In the genomic region with DNA sequence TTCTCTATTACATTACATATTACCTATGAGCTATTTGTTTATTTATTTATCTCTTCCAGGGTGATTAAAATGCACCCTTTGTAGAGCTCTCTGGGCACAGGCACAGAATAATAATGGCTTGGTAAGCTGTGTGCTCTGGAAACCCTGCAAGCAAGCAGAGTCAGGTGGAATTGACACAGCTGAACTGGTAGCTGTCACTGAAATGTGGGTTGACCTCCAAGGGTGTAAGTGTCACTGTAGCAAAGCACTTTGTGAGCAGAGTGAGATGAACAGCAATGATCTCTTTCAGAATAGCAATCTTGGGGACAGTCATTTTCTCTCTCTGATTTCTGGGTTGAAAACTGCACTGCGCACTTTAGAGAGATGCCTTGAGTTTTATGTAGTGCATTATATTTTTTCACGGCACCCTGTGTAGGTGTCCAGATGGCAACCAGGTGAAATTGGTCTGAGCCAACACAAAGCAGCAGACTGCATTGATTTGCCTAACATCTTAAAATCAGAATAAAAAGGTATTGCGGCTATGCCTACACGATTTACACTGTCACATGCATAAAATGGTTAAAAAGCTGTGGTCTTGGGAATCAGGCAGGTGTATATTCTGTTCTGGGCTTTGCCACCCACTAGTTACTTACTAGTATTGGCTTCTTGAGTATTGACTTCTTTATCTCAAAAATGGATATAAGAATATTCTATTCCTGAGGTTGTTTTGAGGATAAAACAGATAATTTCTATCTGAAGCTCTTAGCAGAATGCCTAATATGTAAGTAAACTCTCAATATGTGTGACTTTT, we compare ENCODE assay signal across 19 cellular contexts.
DNase-seq lines count a peak whose midpoint lies in the region; ATAC-seq, FAIRE-seq and TF ChIP-seq lines count a peak whose summit lies in the region.
"Had no signal": no experiment of that assay in that cellular context is flagged by ENCODE, and none has a peak within 500 bp of the region (broad histone marks: within the 10 kb centered on the region; RNA-seq: fewer than 3 reads in every experiment).

No MANE protein-coding gene starts in this region.

- intact Hi-C loops in pancreas (cut with DNase I) = no loop called here

- peak; percentile 47 for DNase-seq in G401 (ENCODE audit: low spot score)
- peak; percentile 46 for DNase-seq in NCI-H69 (lab: John Stamatoyannopoulos, UW)
- peak; percentile 35 for DNase-seq in cerebellar cortex (ENCODE audit: low spot score)
- peak in 3 of 6 donors; percentile 19 to 38 (median 32) for DNase-seq in pancreas
- DNase-seq: C1 segment of cervical spinal cord; Calu3; CD4-positive, alpha-beta memory T cell; COR-L47; DMS53; DMS79 treated with DMSO at 0.1 percent for 48 hours; GOT3; HFFc6 had no signal

- H3K27ac ChIP-seq in pancreas = peak overlapping the region; percentile 43 to 77 (median 68)

- H3K9me3 ChIP-seq in pancreas = no peaks in the 10 kb centered on the region
- H3K9me3 ChIP-seq: HAP-1 had no signal

- peaks cover 0 to 22% (median 0%) of the 10 kb centered on the region in 3 donors for H3K4me1 ChIP-seq in pancreas

- H3K27me3 ChIP-seq in pancreas = no peaks in the 10 kb centered on the region

- TF ChIP-seq CTCF in pancreas (IDR thresholded peaks at IDR 0.05) = no peak

- in situ Hi-C loops in G401 (cut with HindIII; ENCODE audit: low sequenced_read_pairs) = no loop called here

- no peaks in the 10 kb centered on the region for H3K36me3 ChIP-seq in pancreas
- H3K36me3 ChIP-seq: HAP-1 had no signal

- ATAC-seq in pancreas (peak; percentile 65 to 81 (median 73)), GM19455 (IDR thresholded peaks at IDR 0.05; ENCODE audit: unreplicated experiment) (no peak), GM18502 (IDR thresholded peaks at IDR 0.05; ENCODE audit: poor library complexity, unreplicated experiment) (no peak)

- WGBS in pancreas, 2 donors = 38% methylated on average over 4 of the region's 4 CpGs

- FAIRE-seq in pancreas (lab: Jason Lieb, UNC) = no peak
- FAIRE-seq: G401.6, GM12892, GM18507, H54 had no signal

- H3K4me3 ChIP-seq in pancreas = peak overlapping the region in 3 of 4 donors; percentile 7 to 34 (median 21)
- H3K4me3 ChIP-seq: HAP-1 had no signal

Comparison
In these comparisons a context has a peak if more than half of its experiments do, and no peak if none do; other contexts are left out.
1. ATAC-seq: peak in pancreas (4 of 4); none in GM19455 (single experiment) and GM18502 (single experiment).